Comparison of ENCODE assay signal across 1 cellular context in genomic region chr11:128741928-128742327, GRCh38.
TF ChIP-seq lines count a peak whose summit lies in the region.

No MANE protein-coding gene starts in this region.

TF ChIP-seq in H1, 55 proteins besides CTCF, POLR2A, EP300 and RAD21:
- TF ChIP-seq, protein P1, sequence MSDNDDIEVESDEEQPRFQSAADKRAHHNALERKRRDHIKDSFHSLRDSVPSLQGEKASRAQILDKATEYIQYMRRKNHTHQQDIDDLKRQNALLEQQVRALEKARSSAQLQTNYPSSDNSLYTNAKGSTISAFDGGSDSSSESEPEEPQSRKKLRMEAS (IDR thresholded peaks at IDR 0.05) = 0 out of 2 replicates have a peak, but pooled peaks have one; percentile 18
- no peak for TF ChIP-seq ASH2L (IDR thresholded peaks at IDR 0.05; ENCODE audit: low read length)
